Comparison of ENCODE assay signal across 13 cellular contexts in genomic region chr15:69474846-69475455, GRCh38. TPM values are rescaled to one million over a fixed set of nuclear protein-coding genes. Genes with fewer than 3 reads are reported as not detected.
A peak's percentile ranks its signal among the peaks of the same experiment; 100 is the strongest.
DNase-seq lines count a peak whose midpoint lies in the region; ATAC-seq and TF ChIP-seq lines count a peak whose summit lies in the region.
"Had no signal": no experiment of that assay in that cellular context is flagged by ENCODE, and none has a peak within 500 bp of the region (broad histone marks: within the 10 kb centered on the region; RNA-seq: fewer than 3 reads in every experiment).

No MANE protein-coding gene starts in this region.

- peak; percentile 53 for ATAC-seq in Panc1

- H3K4me1 ChIP-seq in Panc1 (ENCODE audit: control insufficient read depth, insufficient read depth, low read length) (no peaks in the 10 kb centered on the region), endodermal cell (ENCODE audit: control insufficient read depth, insufficient read depth, low read length) (no peaks in the 10 kb centered on the region), osteoblast (ENCODE audit: insufficient read depth, low read length) (peaks cover 13% of the 10 kb centered on the region)
- H3K4me1 ChIP-seq: HAP-1 had no signal

- DNase-seq in DMS53 (lab: John Stamatoyannopoulos, UW) (peak; percentile 52), DMS53 treated with DMSO at 0.1 percent for 48 hours (lab: John Stamatoyannopoulos, UW; ENCODE audit: unreplicated experiment) (no peak), Panc1 (ENCODE audit: low read depth, low spot score) (no peak), endodermal cell (peak; percentile 66), osteoblast (ENCODE audit: insufficient read length, low spot score, missing footprints) (no peak), ureter (ENCODE audit: low spot score) (no peak), GM20000 (ENCODE audit: low spot score) (no peak), hippocampal formation (lab: John Stamatoyannopoulos, UW) (no peak)
- DNase-seq: esophagus squamous epithelium had no signal

- no peaks in the 10 kb centered on the region for H3K27me3 ChIP-seq in Panc1 (ENCODE audit: control insufficient read depth, insufficient read depth, low read length)
- peaks cover 21% of the 10 kb centered on the region for H3K27me3 ChIP-seq in endodermal cell (ENCODE audit: control insufficient read depth, insufficient read depth, low read length, poor library complexity, severe bottlenecking)
- peaks cover 7% of the 10 kb centered on the region for H3K27me3 ChIP-seq in osteoblast (ENCODE audit: insufficient read depth, low read length)

- CTCF ChIA-PET in Panc1 (lab: Charles Lee), result interaction anchor here (0.6 kb wide), 1 partner anchor 1104 kb away, joined by 3 read pairs; no protein-coding TSS in a partner anchor

- H3K36me3 ChIP-seq in Panc1 (ENCODE audit: control insufficient read depth, insufficient read depth, low read length), result no peaks in the 10 kb centered on the region
- no peaks in the 10 kb centered on the region for H3K36me3 ChIP-seq in endodermal cell (ENCODE audit: control insufficient read depth, insufficient read depth, low read length)
- no peaks in the 10 kb centered on the region for H3K36me3 ChIP-seq in osteoblast (ENCODE audit: insufficient read depth, low read length)
- H3K36me3 ChIP-seq: esophagus squamous epithelium, HAP-1, WERI-Rb-1 had no signal

- H3K27ac ChIP-seq in Panc1 (ENCODE audit: low read length) (no peak overlapping the region), endodermal cell (ENCODE audit: low read depth, low read length) (no peak overlapping the region), osteoblast (ENCODE audit: low read depth, low read length) (no peak overlapping the region)
- H3K27ac ChIP-seq: esophagus squamous epithelium, SK-N-MC, WERI-Rb-1 had no signal

- H3K27ac Mint-ChIP-seq in endodermal cell, result no peak overlapping the region
- H3K27ac Mint-ChIP-seq: activated naive CD8-positive, alpha-beta T cell treated with anti-CD3 and anti-CD28 coated beads for 36 hours had no signal

- H3K27me3 Mint-ChIP-seq in endodermal cell (ENCODE audit: insufficient read depth), result peaks cover 56% of the 10 kb centered on the region

- peaks cover 6% of the 10 kb centered on the region for H3K9me3 Mint-ChIP-seq in endodermal cell

- H2AFZ ChIP-seq in osteoblast (ENCODE audit: low read length), result no peak overlapping the region

- in situ Hi-C loops in Panc1 (cut with HindIII; ENCODE audit: low pct_unique_long_range_greater_than_20kb, low sequenced_read_pairs), result no loop called here

- TF ChIP-seq CTCF in Panc1 (IDR thresholded peaks at IDR 0.05) (no peak), endodermal cell (conservative IDR thresholded peaks at IDR 0.05) (peak; percentile 52), osteoblast (IDR thresholded peaks at IDR 0.05; ENCODE audit: extremely low read depth, low read depth, low read length) (peak; percentile 18), GM20000 (IDR thresholded peaks at IDR 0.05; ENCODE audit: extremely low read depth, missing control alignments) (no peak)

- POLR2A ChIA-PET in Panc1 (lab: Charles Lee), result interaction anchor here (0.6 kb wide), 1 partner anchor 881 kb away, joined by 3 read pairs; no protein-coding TSS in a partner anchor

- H3K36me3 Mint-ChIP-seq in endodermal cell (ENCODE audit: low read depth), result peaks cover 2% of the 10 kb centered on the region

- H3K4me1 Mint-ChIP-seq in endodermal cell, result no peaks in the 10 kb centered on the region

- H3K4me3 Mint-ChIP-seq in endodermal cell, result no peak overlapping the region
- H3K4me3 Mint-ChIP-seq: activated naive CD8-positive, alpha-beta T cell treated with anti-CD3 and anti-CD28 coated beads for 36 hours had no signal

- no peaks in the 10 kb centered on the region for H4K20me1 ChIP-seq in osteoblast (ENCODE audit: insufficient read depth, low read length)

- H3K4me3 ChIP-seq in Panc1 (ENCODE audit: low read depth in 2 of 2, low read length in 2 of 2), result no peak overlapping the region
- no peak overlapping the region for H3K4me3 ChIP-seq in endodermal cell (ENCODE audit: low read length)
- H3K4me3 ChIP-seq in osteoblast (ENCODE audit: insufficient read depth, low read length), result no peak overlapping the region
- H3K4me3 ChIP-seq: esophagus squamous epithelium, HAP-1, SK-N-MC had no signal

- no peak overlapping the region for H3K9ac ChIP-seq in endodermal cell (ENCODE audit: extremely low read depth, low read length, poor library complexity, severe bottlenecking)

- intact Hi-C loops in Panc1 (cut with micrococcal nuclease; ENCODE audit: unreplicated experiment), result loop anchor here (5.0 kb wide), 2 partner anchors 617 to 1012 kb away; no protein-coding TSS in a partner anchor

- no peaks in the 10 kb centered on the region for H3K9me3 ChIP-seq in Panc1 (ENCODE audit: control insufficient read depth, insufficient read depth, low read depth, low read length)
- H3K9me3 ChIP-seq in endodermal cell (ENCODE audit: control insufficient read depth, low read length), result peaks cover 4% of the 10 kb centered on the region
- H3K9me3 ChIP-seq in osteoblast (ENCODE audit: low read depth, low read length), result peaks cover 1% of the 10 kb centered on the region
- H3K9me3 ChIP-seq: HAP-1 had no signal

- no TSS peak for BruUV-seq in Panc1 (replicated peaks; lab: Mats Ljungman, UMichigan)

- WGBS in endodermal cell (ENCODE audit: insufficient coverage in 1 of 2, insufficient read length in 1 of 2), 2 experiments, result 76 to 81% methylated on average over 5 to 7 of the region's 7 CpGs

- H3K79me2 ChIP-seq in osteoblast (ENCODE audit: insufficient read depth, low read length), result no peaks in the 10 kb centered on the region

- H3K4me2 ChIP-seq in osteoblast (ENCODE audit: insufficient read depth, low read length), result no peak overlapping the region

RNA-seq across cellular contexts. Expression of gene RPLP1, which starts 22.3 kb away (rescaled TPM):
- total RNA-seq in Panc1 (2021; ENCODE audit: unreplicated experiment), result 2,076 TPM
- 4,841 TPM for polyA plus RNA-seq in Panc1 (2012; ENCODE audit: insufficient read length)
- 1,000 to 10,000 TPM; 1,560 to 1,563 TPM for total RNA-seq in endodermal cell
- 2,242 TPM for polyA plus RNA-seq in endodermal cell (2013, experiment 1 of 2)
- 2,014 TPM for polyA plus RNA-seq in endodermal cell (2013, experiment 2 of 2)
- total RNA-seq in osteoblast, result 71.7 and 94.6 TPM in 2 replicates
- 1,915 TPM for total RNA-seq in ureter

Comparison
In these comparisons a context has a peak if more than half of its experiments do, and no peak if none do; other contexts are left out.
1. DNase-seq: peak in DMS53 (single experiment) and endodermal cell (single experiment); none in DMS53 treated with DMSO at 0.1 percent for 48 hours (single experiment), Panc1 (single experiment), osteoblast (single experiment), ureter (single experiment), GM20000 (single experiment) and hippocampal formation (0 of 2).
2. CTCF ChIP-seq: peak in endodermal cell (single experiment) and osteoblast (single experiment); none in Panc1 (single experiment) and GM20000 (single experiment).
3. RNA of gene RPLP1, which starts 22.3 kb away (total RNA-seq): 2,076 TPM in Panc1 (single experiment), 1,915 TPM in ureter (single experiment) and 1,560 to 1,563 TPM in endodermal cell; 71.7 to 94.6 TPM in osteoblast; every median in the first group is over 10 times any median in the second.